1 cellular context compared by ENCODE assay signal in genomic region chr21:39349211-39350093, GRCh38.
TF ChIP-seq lines count a peak whose summit lies in the region.

No MANE protein-coding gene starts in this region.

TF ChIP-seq in HEK293, 187 proteins besides CTCF, POLR2A, EP300 and RAD21 (continued from another document and continues in another):
- TF ChIP-seq MZF1 (tag by site-specific recombination; IDR thresholded peaks at IDR 0.05; ENCODE audit: borderline replicate concordance), result no peak
- TF ChIP-seq, protein P1, sequence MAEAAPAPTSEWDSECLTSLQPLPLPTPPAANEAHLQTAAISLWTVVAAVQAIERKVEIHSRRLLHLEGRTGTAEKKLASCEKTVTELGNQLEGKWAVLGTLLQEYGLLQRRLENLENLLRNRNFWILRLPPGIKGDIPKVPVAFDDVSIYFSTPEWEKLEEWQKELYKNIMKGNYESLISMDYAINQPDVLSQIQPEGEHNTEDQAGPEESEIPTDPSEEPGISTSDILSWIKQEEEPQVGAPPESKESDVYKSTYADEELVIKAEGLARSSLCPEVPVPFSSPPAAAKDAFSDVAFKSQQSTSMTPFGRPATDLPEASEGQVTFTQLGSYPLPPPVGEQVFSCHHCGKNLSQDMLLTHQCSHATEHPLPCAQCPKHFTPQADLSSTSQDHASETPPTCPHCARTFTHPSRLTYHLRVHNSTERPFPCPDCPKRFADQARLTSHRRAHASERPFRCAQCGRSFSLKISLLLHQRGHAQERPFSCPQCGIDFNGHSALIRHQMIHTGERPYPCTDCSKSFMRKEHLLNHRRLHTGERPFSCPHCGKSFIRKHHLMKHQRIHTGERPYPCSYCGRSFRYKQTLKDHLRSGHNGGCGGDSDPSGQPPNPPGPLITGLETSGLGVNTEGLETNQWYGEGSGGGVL (tag by site-specific recombination; IDR thresholded peaks at IDR 0.05), result no peak
- TF ChIP-seq ZNF239 (tag by site-specific recombination; IDR thresholded peaks at IDR 0.05), result peak; percentile 60; the same call in 1 of the 2 replicates
- TF ChIP-seq EGR2 (tag by site-specific recombination; IDR thresholded peaks at IDR 0.05; ENCODE audit: low read depth), result peak; percentile 73
- no peak for TF ChIP-seq INSM2 (tag by site-specific recombination; IDR thresholded peaks at IDR 0.05)
- TF ChIP-seq ZFHX2 (tag by site-specific recombination; conservative IDR thresholded peaks at IDR 0.05), result peak; percentile 79
- TF ChIP-seq ZNF211 (tag by site-specific recombination; IDR thresholded peaks at IDR 0.05; ENCODE audit: low read depth), result no peak
- peak; percentile 29; the same call in 1 of the 2 replicates for TF ChIP-seq KLF10 (tag by site-specific recombination; IDR thresholded peaks at IDR 0.05)
- peak; percentile 79; the same call in 1 of the 2 replicates for TF ChIP-seq ZNF76 (tag by site-specific recombination; IDR thresholded peaks at IDR 0.05; ENCODE audit: borderline replicate concordance, low read depth)
- TF ChIP-seq, protein P2, sequence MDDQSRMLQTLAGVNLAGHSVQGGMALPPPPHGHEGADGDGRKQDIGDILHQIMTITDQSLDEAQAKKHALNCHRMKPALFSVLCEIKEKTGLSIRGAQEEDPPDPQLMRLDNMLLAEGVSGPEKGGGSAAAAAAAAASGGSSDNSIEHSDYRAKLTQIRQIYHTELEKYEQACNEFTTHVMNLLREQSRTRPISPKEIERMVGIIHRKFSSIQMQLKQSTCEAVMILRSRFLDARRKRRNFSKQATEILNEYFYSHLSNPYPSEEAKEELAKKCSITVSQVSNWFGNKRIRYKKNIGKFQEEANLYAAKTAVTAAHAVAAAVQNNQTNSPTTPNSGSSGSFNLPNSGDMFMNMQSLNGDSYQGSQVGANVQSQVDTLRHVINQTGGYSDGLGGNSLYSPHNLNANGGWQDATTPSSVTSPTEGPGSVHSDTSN (CRISPR knock-in tag; IDR thresholded peaks at IDR 0.05), result no peak
- peak; percentile 87 for TF ChIP-seq ZSCAN5A (tag by site-specific recombination; IDR thresholded peaks at IDR 0.05)
- TF ChIP-seq PRDM1 (tag by site-specific recombination; IDR thresholded peaks at IDR 0.05), result no peak
- no peak for TF ChIP-seq ZNF155 (tag by site-specific recombination; IDR thresholded peaks at IDR 0.05)
- TF ChIP-seq ZNF792 (tag by site-specific recombination; IDR thresholded peaks at IDR 0.05), result no peak
- TF ChIP-seq ZNF626 (tag by site-specific recombination; IDR thresholded peaks at IDR 0.05), result no peak
- TF ChIP-seq ZNF501 (tag by site-specific recombination; IDR thresholded peaks at IDR 0.05), result no peak
- TF ChIP-seq PRDM2 (tag by site-specific recombination; IDR thresholded peaks at IDR 0.05; ENCODE audit: borderline replicate concordance), result no peak
- 0 out of 2 replicates have a peak, but pooled peaks have one; percentile 27 for TF ChIP-seq ZBTB48 (tag by site-specific recombination; IDR thresholded peaks at IDR 0.05)
- no peak for TF ChIP-seq ZNF549 (tag by site-specific recombination; IDR thresholded peaks at IDR 0.05)
- TF ChIP-seq, protein P3, sequence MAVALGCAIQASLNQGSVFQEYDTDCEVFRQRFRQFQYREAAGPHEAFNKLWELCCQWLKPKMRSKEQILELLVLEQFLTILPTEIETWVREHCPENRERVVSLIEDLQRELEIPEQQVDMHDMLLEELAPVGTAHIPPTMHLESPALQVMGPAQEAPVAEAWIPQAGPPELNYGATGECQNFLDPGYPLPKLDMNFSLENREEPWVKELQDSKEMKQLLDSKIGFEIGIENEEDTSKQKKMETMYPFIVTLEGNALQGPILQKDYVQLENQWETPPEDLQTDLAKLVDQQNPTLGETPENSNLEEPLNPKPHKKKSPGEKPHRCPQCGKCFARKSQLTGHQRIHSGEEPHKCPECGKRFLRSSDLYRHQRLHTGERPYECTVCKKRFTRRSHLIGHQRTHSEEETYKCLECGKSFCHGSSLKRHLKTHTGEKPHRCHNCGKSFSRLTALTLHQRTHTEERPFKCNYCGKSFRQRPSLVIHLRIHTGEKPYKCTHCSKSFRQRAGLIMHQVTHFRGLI (tag by site-specific recombination; IDR thresholded peaks at IDR 0.05), result no peak
- TF ChIP-seq MYNN (tag by site-specific recombination; IDR thresholded peaks at IDR 0.05; ENCODE audit: borderline replicate concordance), result no peak
- no peak for TF ChIP-seq ZNF747 (tag by site-specific recombination; IDR thresholded peaks at IDR 0.05)
- TF ChIP-seq ZNF175 (tag by site-specific recombination; IDR thresholded peaks at IDR 0.05), result no peak
- peak; percentile 96 for TF ChIP-seq ZXDB (tag by site-specific recombination; IDR thresholded peaks at IDR 0.05)
- TF ChIP-seq ZNF132 (tag by site-specific recombination; IDR thresholded peaks at IDR 0.05; ENCODE audit: borderline replicate concordance), result no peak
- TF ChIP-seq ZNF16 (tag by site-specific recombination; IDR thresholded peaks at IDR 0.05; ENCODE audit: low read depth), result no peak
- TF ChIP-seq ZNF610 (tag by site-specific recombination; IDR thresholded peaks at IDR 0.05; ENCODE audit: borderline replicate concordance), result no peak
- TF ChIP-seq HOXC10 (CRISPR knock-in tag; IDR thresholded peaks at IDR 0.05), result no peak
- TF ChIP-seq ZNF223 (tag by site-specific recombination; IDR thresholded peaks at IDR 0.05), result no peak
- TF ChIP-seq ZNF654 (tag by site-specific recombination; IDR thresholded peaks at IDR 0.05; ENCODE audit: low read depth), result no peak
- peak; percentile 89 for TF ChIP-seq ZBTB17 (tag by site-specific recombination; IDR thresholded peaks at IDR 0.05)
- TF ChIP-seq ZNF221 (tag by site-specific recombination; IDR thresholded peaks at IDR 0.05; ENCODE audit: borderline replicate concordance), result no peak
- peak; percentile 67; the same call in 1 of the 2 replicates for TF ChIP-seq PATZ1 (tag by site-specific recombination; IDR thresholded peaks at IDR 0.05)
- TF ChIP-seq ZNF768 (tag by site-specific recombination; IDR thresholded peaks at IDR 0.05), result peak; percentile 87; the same call in 1 of the 2 replicates
- peak; percentile 77 for TF ChIP-seq PRDM10 (tag by site-specific recombination; IDR thresholded peaks at IDR 0.05)
- no peak for TF ChIP-seq ZBTB7A (tag by site-specific recombination; IDR thresholded peaks at IDR 0.05; ENCODE audit: low read depth)
- TF ChIP-seq ZNF416 (tag by site-specific recombination; IDR thresholded peaks at IDR 0.05), result no peak
- TF ChIP-seq ZNF23 (tag by site-specific recombination; IDR thresholded peaks at IDR 0.05; ENCODE audit: borderline replicate concordance), result no peak
